ENCODE assay signal across 19 cellular contexts in the genomic region with DNA sequence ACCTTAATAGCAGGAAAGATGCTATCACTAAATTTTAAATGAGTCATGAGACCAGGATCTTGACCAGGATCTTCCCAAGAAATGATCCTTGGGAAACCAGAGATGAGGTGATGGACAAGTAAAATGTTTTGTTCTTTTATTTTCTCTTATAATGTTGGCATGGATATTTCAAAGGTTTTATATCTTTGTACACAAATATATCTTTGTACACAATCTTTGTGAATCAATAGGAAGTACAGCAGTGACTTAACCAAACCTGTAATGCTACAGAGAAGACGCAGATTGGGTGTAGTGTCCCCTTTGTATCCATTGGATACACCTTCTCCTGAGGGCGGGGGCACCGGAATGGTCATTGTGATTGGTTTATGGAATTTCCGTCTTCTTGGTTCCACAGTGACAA.
"Had no signal": no experiment of that assay in that cellular context is flagged by ENCODE, and none has a peak within 500 bp of the region (broad histone marks: within the 10 kb centered on the region; RNA-seq: fewer than 3 reads in every experiment).

No MANE protein-coding gene starts in this region.

- H3K4me1 ChIP-seq: body of pancreas, spleen, upper lobe of right lung had no signal

- H3K4me3 ChIP-seq: body of pancreas, spleen, upper lobe of right lung had no signal

- DNase-seq: activated CD4-positive, alpha-beta T cell treated with anti-CD3 and anti-CD28 coated beads for 36 hours; activated CD4-positive, alpha-beta T cell treated with anti-CD3 and anti-CD28 coated beads, Interleukin-2, amount 50 U/mL, for 48 hours; activated gamma-delta T cell treated with Interleukin-2 at 50 U/mL for 16 hours; activated naive CD8-positive, alpha-beta T cell treated with anti-CD3 and anti-CD28 coated beads, Interleukin-2, amount 10 ng/mL, durations not matched to agents 7 days and 5 days; activated T-cell treated with anti-CD3 and anti-CD28 coated beads for 4 hours; amygdala; body of pancreas; dermis blood vessel endothelial cell; immature natural killer cell; kidney glomerular epithelial cell; left ventricle myocardium superior; occipital lobe; posterior cingulate gyrus; retina; spleen; stimulated activated naive B cell treated with anti-CD40 and anti-IgM and Interleukin-4, amounts not matched to agents 10 μg/mL and 1 μg/mL and 100 μg/mL, for 72 hours; upper lobe of right lung; WERI-Rb-1 had no signal

- H3K36me3 ChIP-seq: WERI-Rb-1 had no signal

- H3K27ac Mint-ChIP-seq: activated CD4-positive, alpha-beta T cell treated with anti-CD3 and anti-CD28 coated beads for 36 hours; activated naive CD8-positive, alpha-beta T cell treated with anti-CD3 and anti-CD28 coated beads, Interleukin-2, amount 10 ng/mL, durations not matched to agents 7 days and 5 days; activated T-helper 1 cell treated with anti-CD3 and anti-CD28 coated beads, Interleukin-12 subunit alpha, Interleukin-12 subunit beta, Interleukin-2, Interleukin-4 antibody, amounts not matched to agents 30 ng/mL and 10 ng/mL and 1 ng/mL, durations not matched to agents 14 hours and 24 hours and 36 hours; immature natural killer cell; stimulated activated naive B cell treated with anti-CD40 and anti-IgM and Interleukin-4, amounts not matched to agents 10 μg/mL and 1 μg/mL and 100 μg/mL, for 72 hours had no signal

- H3K4me3 Mint-ChIP-seq: activated CD4-positive, alpha-beta T cell treated with anti-CD3 and anti-CD28 coated beads for 36 hours; activated naive CD8-positive, alpha-beta T cell treated with anti-CD3 and anti-CD28 coated beads, Interleukin-2, amount 10 ng/mL, durations not matched to agents 7 days and 5 days; activated T-helper 1 cell treated with anti-CD3 and anti-CD28 coated beads, Interleukin-12 subunit alpha, Interleukin-12 subunit beta, Interleukin-2, Interleukin-4 antibody, amounts not matched to agents 30 ng/mL and 10 ng/mL and 1 ng/mL, durations not matched to agents 14 hours and 24 hours and 36 hours; immature natural killer cell; stimulated activated naive B cell treated with anti-CD40 and anti-IgM and Interleukin-4, amounts not matched to agents 10 μg/mL and 1 μg/mL and 100 μg/mL, for 72 hours had no signal

- H3K4me1 Mint-ChIP-seq: activated CD4-positive, alpha-beta T cell treated with anti-CD3 and anti-CD28 coated beads for 36 hours; activated naive CD8-positive, alpha-beta T cell treated with anti-CD3 and anti-CD28 coated beads, Interleukin-2, amount 10 ng/mL, durations not matched to agents 7 days and 5 days; immature natural killer cell; stimulated activated naive B cell treated with anti-CD40 and anti-IgM and Interleukin-4, amounts not matched to agents 10 μg/mL and 1 μg/mL and 100 μg/mL, for 72 hours had no signal

- ATAC-seq: activated CD4-positive, alpha-beta T cell treated with anti-CD3 and anti-CD28 coated beads for 36 hours; body of pancreas; left ventricle myocardium superior; stimulated activated naive B cell treated with anti-CD40 and anti-IgM and Interleukin-4, amounts not matched to agents 10 μg/mL and 1 μg/mL and 100 μg/mL, for 72 hours; upper lobe of right lung had no signal

- H3K9me3 Mint-ChIP-seq: activated naive CD8-positive, alpha-beta T cell treated with anti-CD3 and anti-CD28 coated beads, Interleukin-2, amount 10 ng/mL, durations not matched to agents 7 days and 5 days; activated T-helper 1 cell treated with anti-CD3 and anti-CD28 coated beads, Interleukin-12 subunit alpha, Interleukin-12 subunit beta, Interleukin-2, Interleukin-4 antibody, amounts not matched to agents 30 ng/mL and 10 ng/mL and 1 ng/mL, durations not matched to agents 14 hours and 24 hours and 36 hours; stimulated activated naive B cell treated with anti-CD40 and anti-IgM and Interleukin-4, amounts not matched to agents 10 μg/mL and 1 μg/mL and 100 μg/mL, for 72 hours had no signal

- H3K27me3 Mint-ChIP-seq: activated CD4-positive, alpha-beta T cell treated with anti-CD3 and anti-CD28 coated beads for 36 hours; stimulated activated naive B cell treated with anti-CD40 and anti-IgM and Interleukin-4, amounts not matched to agents 10 μg/mL and 1 μg/mL and 100 μg/mL, for 72 hours had no signal

- H3K27me3 ChIP-seq: body of pancreas, spleen, upper lobe of right lung had no signal

- H3K36me3 Mint-ChIP-seq: activated naive CD8-positive, alpha-beta T cell treated with anti-CD3 and anti-CD28 coated beads, Interleukin-2, amount 10 ng/mL, durations not matched to agents 7 days and 5 days; stimulated activated naive B cell treated with anti-CD40 and anti-IgM and Interleukin-4, amounts not matched to agents 10 μg/mL and 1 μg/mL and 100 μg/mL, for 72 hours had no signal

- H3K9me3 ChIP-seq: body of pancreas, spleen, upper lobe of right lung had no signal
